9 cellular contexts compared by ENCODE assay signal in genomic region chr1:115337633-115338456, GRCh38. TPM values are rescaled to one million over a fixed set of nuclear protein-coding genes. Genes with fewer than 3 reads are reported as not detected.
DNase-seq lines count a peak whose midpoint lies in the region; ATAC-seq, FAIRE-seq and TF ChIP-seq lines count a peak whose summit lies in the region.
"Had no signal": no experiment of that assay in that cellular context is flagged by ENCODE, and none has a peak within 500 bp of the region (broad histone marks: within the 10 kb centered on the region; RNA-seq: fewer than 3 reads in every experiment).

Gene NGF (minus strand): TSS chr1:115338249. CDS start chr1:115286795, 51,454 bp downstream.

- peak; percentile 49 for DNase-seq in HTR-8/SVneo (ENCODE audit: insufficient read length, low spot score)
- peak; percentile 73 for DNase-seq in WTC11 (ENCODE audit: low spot score)
- DNase-seq in iPS DF 4.7 (ENCODE audit: extremely low read depth, low spot score), result peak; percentile 22
- no peak for DNase-seq in NK-92 treated with Interleukin-12 subunit alpha and Interleukin-12 subunit beta, amount 100 ng/mL, for 24 hours (lab: John Stamatoyannopoulos, UW)

- CTCF ChIA-PET in WTC11 (lab: Charles Lee), result interaction anchor here (0.6 to 2.9 kb wide), 22 partner anchors 8 to 668 kb away, joined by 3 to 23 read pairs (median 3); partner anchors contain the start of gene DENND2C

- peaks cover 14% of the 10 kb centered on the region for H3K4me1 ChIP-seq in stomach smooth muscle (ENCODE audit: control insufficient read depth, insufficient read depth, low read length)

- peak within 1 kb of the TSS; percentile 50 to 75 for H3K4me3 ChIP-seq in stomach smooth muscle (ENCODE audit: low read length in 2 of 2)

- peak; percentile 90 for ATAC-seq in WTC11
- ATAC-seq in GM18867 (IDR thresholded peaks at IDR 0.05; ENCODE audit: unreplicated experiment), result no peak
- ATAC-seq in HG03354 (IDR thresholded peaks at IDR 0.05; ENCODE audit: poor library complexity, severe bottlenecking, unreplicated experiment), result no peak
- no peak for ATAC-seq in HG03045 (IDR thresholded peaks at IDR 0.05; ENCODE audit: unreplicated experiment)

- peaks cover 11 to 14% of the 10 kb centered on the region in 2 donors for H3K27me3 ChIP-seq in stomach smooth muscle (ENCODE audit: control insufficient read depth in 1 of 2, insufficient read depth in 2 of 2, low read length in 2 of 2)

- FAIRE-seq in HTR-8/SVneo (lab: Jason Lieb, UNC), result no peak

- H3K9ac ChIP-seq in stomach smooth muscle (ENCODE audit: low read length in 2 of 2), result no peak within 1 kb of the TSS

- H3K4me3 Mint-ChIP-seq in WTC11, result peak within 1 kb of the TSS; percentile 87

- H3K27me3 Mint-ChIP-seq in WTC11 (ENCODE audit: low read depth), result peaks cover 80% of the 10 kb centered on the region

- H3K27ac ChIP-seq in stomach smooth muscle (ENCODE audit: low read length), result no peak within 1 kb of the TSS
- H3K27ac ChIP-seq: neutrophil had no signal

- H3K9me3 ChIP-seq in stomach smooth muscle (ENCODE audit: control insufficient read depth in 2 of 2, low read length in 2 of 2), result no peaks in the 10 kb centered on the region
- H3K9me3 ChIP-seq: neutrophil had no signal

- no peak for TF ChIP-seq CTCF in WTC11 (IDR thresholded peaks at IDR 0.05)

- H3K36me3 Mint-ChIP-seq in WTC11, result no peaks in the 10 kb centered on the region

- H3K27ac Mint-ChIP-seq in WTC11, result no peak within 1 kb of the TSS

- POLR2A ChIA-PET in WTC11 (lab: Charles Lee), result interaction anchor here (0.8 to 1.1 kb wide), 3 partner anchors 142 to 196 kb away, joined by 3 to 5 read pairs (median 3); no protein-coding TSS in a partner anchor

- peaks cover 20% of the 10 kb centered on the region for H3K4me1 Mint-ChIP-seq in WTC11

- no peaks in the 10 kb centered on the region for H3K9me3 Mint-ChIP-seq in WTC11

- H3K36me3 ChIP-seq in stomach smooth muscle (ENCODE audit: control insufficient read depth in 2 of 2, insufficient read depth in 2 of 2, low read length in 2 of 2), result no peaks in the 10 kb centered on the region
- H3K36me3 ChIP-seq: neutrophil had no signal

TF ChIP-seq in WTC11, 78 proteins besides CTCF, POLR2A, EP300 and RAD21 (continues in another document):
- TF ChIP-seq ZNF232 (CRISPR knock-in tag; IDR thresholded peaks at IDR 0.05) (no peak), ZBTB21 (CRISPR knock-in tag; IDR thresholded peaks at IDR 0.05; ENCODE audit: borderline replicate concordance) (no peak), CBFB (CRISPR knock-in tag; IDR thresholded peaks at IDR 0.05; ENCODE audit: low read depth) (0 out of 2 replicates have a peak, but pooled peaks have one; percentile 72), ZNF317 (CRISPR knock-in tag; IDR thresholded peaks at IDR 0.05; ENCODE audit: borderline replicate concordance, low read depth) (no peak), PRDM15 (CRISPR knock-in tag; IDR thresholded peaks at IDR 0.05) (no peak), ZNF416 (CRISPR knock-in tag; IDR thresholded peaks at IDR 0.05) (no peak), KAT7 (CRISPR knock-in tag; IDR thresholded peaks at IDR 0.05; ENCODE audit: borderline replicate concordance) (0 out of 2 replicates have a peak, but pooled peaks have one; percentile 72), IRF2 (CRISPR knock-in tag; IDR thresholded peaks at IDR 0.05; ENCODE audit: borderline replicate concordance, low read depth) (no peak; the same call in 1 of the 2 replicates), ZNF671 (CRISPR knock-in tag; IDR thresholded peaks at IDR 0.05) (no peak), ATF2 (CRISPR knock-in tag; IDR thresholded peaks at IDR 0.05; ENCODE audit: borderline replicate concordance, low read depth) (no peak), MAX (CRISPR knock-in tag; IDR thresholded peaks at IDR 0.05) (no peak), TEAD1 (CRISPR knock-in tag; IDR thresholded peaks at IDR 0.05) (no peak), PRRX2 (CRISPR knock-in tag; IDR thresholded peaks at IDR 0.05) (no peak), HMGXB4 (CRISPR knock-in tag; IDR thresholded peaks at IDR 0.05) (peak; percentile 61; the same call in 1 of the 2 replicates)
- TF ChIP-seq, protein P1, sequence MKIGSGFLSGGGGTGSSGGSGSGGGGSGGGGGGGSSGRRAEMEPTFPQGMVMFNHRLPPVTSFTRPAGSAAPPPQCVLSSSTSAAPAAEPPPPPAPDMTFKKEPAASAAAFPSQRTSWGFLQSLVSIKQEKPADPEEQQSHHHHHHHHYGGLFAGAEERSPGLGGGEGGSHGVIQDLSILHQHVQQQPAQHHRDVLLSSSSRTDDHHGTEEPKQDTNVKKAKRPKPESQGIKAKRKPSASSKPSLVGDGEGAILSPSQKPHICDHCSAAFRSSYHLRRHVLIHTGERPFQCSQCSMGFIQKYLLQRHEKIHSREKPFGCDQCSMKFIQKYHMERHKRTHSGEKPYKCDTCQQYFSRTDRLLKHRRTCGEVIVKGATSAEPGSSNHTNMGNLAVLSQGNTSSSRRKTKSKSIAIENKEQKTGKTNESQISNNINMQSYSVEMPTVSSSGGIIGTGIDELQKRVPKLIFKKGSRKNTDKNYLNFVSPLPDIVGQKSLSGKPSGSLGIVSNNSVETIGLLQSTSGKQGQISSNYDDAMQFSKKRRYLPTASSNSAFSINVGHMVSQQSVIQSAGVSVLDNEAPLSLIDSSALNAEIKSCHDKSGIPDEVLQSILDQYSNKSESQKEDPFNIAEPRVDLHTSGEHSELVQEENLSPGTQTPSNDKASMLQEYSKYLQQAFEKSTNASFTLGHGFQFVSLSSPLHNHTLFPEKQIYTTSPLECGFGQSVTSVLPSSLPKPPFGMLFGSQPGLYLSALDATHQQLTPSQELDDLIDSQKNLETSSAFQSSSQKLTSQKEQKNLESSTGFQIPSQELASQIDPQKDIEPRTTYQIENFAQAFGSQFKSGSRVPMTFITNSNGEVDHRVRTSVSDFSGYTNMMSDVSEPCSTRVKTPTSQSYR (CRISPR knock-in tag; IDR thresholded peaks at IDR 0.05), result peak; percentile 64

RNA-seq across cellular contexts. Expression of gene NGF, which starts in this region (rescaled TPM):
- 0.25 to 0.55 TPM (median 0.53 TPM) in 3 replicates for total RNA-seq in WTC11 (2021)

Comparison
In these comparisons a context has a peak if more than half of its experiments do, and no peak if none do; other contexts are left out.
1. Peak in DNase-seq and ATAC-seq in WTC11; RNA of the gene not detected or under 1 TPM.